Comparison of ENCODE assay signal across 1 cellular context in genomic region chr5:142222881-142223558, GRCh38.
TF ChIP-seq lines count a peak whose summit lies in the region.

No MANE protein-coding gene starts in this region.

TF ChIP-seq in H1, 55 proteins besides CTCF, POLR2A, EP300 and RAD21 (continued from another document):
- TF ChIP-seq E2F6 (IDR thresholded peaks at IDR 0.05) (peak; percentile 37; the same call in 1 of the 2 replicates), SP4 (IDR thresholded peaks at IDR 0.05; ENCODE audit: low read length) (no peak), CHD7 (IDR thresholded peaks at IDR 0.05; ENCODE audit: insufficient replicate concordance, low read length) (no peak), TBP (IDR thresholded peaks at IDR 0.05; ENCODE audit: low read depth, low read length) (no peak)
